In the genomic region with DNA sequence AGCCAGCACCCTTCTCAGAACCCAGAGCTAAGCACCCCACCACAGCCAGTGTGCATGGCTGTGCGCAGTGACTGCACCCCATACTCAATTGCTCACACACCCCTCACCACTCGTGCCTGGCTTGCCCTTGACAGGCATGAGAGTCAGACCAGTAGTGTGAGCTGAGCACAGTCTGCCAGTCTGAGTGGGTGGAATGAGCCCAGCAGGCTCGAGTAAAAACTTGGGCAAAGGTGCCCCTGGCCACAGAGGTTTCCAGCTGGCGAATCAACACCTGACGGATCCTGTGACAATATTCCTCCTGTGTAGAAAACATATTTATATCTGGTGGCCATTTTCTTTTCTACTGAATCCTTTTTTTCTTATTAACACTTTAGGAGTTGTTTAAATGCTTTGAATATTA, we compare ENCODE assay signal across 23 cellular contexts.
"Had no signal": no experiment of that assay in that cellular context is flagged by ENCODE, and none has a peak within 500 bp of the region (broad histone marks: within the 10 kb centered on the region; RNA-seq: fewer than 3 reads in every experiment).

No MANE protein-coding gene starts in this region.

- H3K4me3 Mint-ChIP-seq: dendritic cell treated with granulocyte-macrophage colony-stimulating factor and Interleukin-4, amounts not matched to agents 40 ng/mL and 50 ng/mL, for 4 days; effector memory CD8-positive, alpha-beta T cell; endodermal cell; mesothelial cell of epicardium had no signal

- H3K27ac Mint-ChIP-seq: dendritic cell treated with granulocyte-macrophage colony-stimulating factor and Interleukin-4, amounts not matched to agents 40 ng/mL and 50 ng/mL, for 4 days; endodermal cell; mesothelial cell of epicardium; naive B cell had no signal

- H3K27me3 ChIP-seq: colonic mucosa, esophagus squamous epithelium, gastroesophageal sphincter, heart right ventricle, left lung had no signal

- H3K4me1 ChIP-seq: colonic mucosa, esophagus squamous epithelium, gastroesophageal sphincter, heart right ventricle, left lung, lower lobe of right lung had no signal

- H3K27me3 Mint-ChIP-seq: dendritic cell treated with granulocyte-macrophage colony-stimulating factor and Interleukin-4, amounts not matched to agents 40 ng/mL and 50 ng/mL, for 4 days; effector memory CD8-positive, alpha-beta T cell; naive B cell had no signal

- H3K9me3 Mint-ChIP-seq: effector memory CD8-positive, alpha-beta T cell; endodermal cell; naive B cell had no signal

- H3K36me3 ChIP-seq: colonic mucosa, gastroesophageal sphincter, heart right ventricle, left lung, lower lobe of right lung had no signal

- H3K4me3 ChIP-seq: colonic mucosa, esophagus squamous epithelium, gastroesophageal sphincter, heart right ventricle, left lung, lower lobe of right lung, mucosa of descending colon had no signal

- H3K4me1 Mint-ChIP-seq: endodermal cell, mesothelial cell of epicardium, naive B cell had no signal

- H3K9me3 ChIP-seq: colonic mucosa, esophagus squamous epithelium, gastroesophageal sphincter, heart right ventricle, left lung, lower lobe of right lung, mucosa of descending colon had no signal

- ATAC-seq: effector memory CD8-positive, alpha-beta T cell; esophagus mucosa; gastroesophageal sphincter; left cardiac atrium; left lung; left ventricle myocardium superior; lower lobe of right lung; mucosa of descending colon had no signal

- H3K27ac ChIP-seq: colonic mucosa, epithelial cell of prostate, esophagus squamous epithelium, gastroesophageal sphincter, heart right ventricle, left lung, lower lobe of right lung had no signal

- DNase-seq: colonic mucosa; cortex of kidney; effector CD8-positive, alpha-beta T cell; effector memory CD8-positive, alpha-beta T cell; endodermal cell; erythroblast; esophagus squamous epithelium; foreskin fibroblast; head of caudate nucleus; heart right ventricle; hippocampal formation; left cardiac atrium; left ventricle myocardium superior; lower lobe of right lung; mesenchymal stem cell; mucosa of descending colon; naive B cell had no signal
